ENCODE assay signal across 19 cellular contexts in the genomic region with DNA sequence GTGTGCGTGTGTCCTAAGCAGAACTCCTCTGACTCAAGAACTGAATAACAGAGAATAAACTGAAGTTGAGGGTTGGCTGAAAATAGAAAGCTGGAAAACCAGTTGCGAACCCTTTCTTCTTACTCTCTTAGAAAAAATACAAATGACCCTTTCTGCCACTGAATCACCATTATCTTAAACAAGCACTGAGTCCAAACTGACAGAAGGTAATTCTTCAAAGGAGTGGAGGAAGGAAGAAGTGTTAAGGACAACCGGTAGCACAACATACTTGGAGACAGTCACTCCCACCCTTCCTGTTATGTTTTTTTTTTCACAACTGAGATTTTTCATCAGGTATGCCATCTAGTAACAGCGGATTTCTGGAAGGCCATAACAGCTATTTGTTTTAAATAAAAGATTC. TPM values are rescaled to one million over a fixed set of nuclear protein-coding genes. Genes with fewer than 3 reads are reported as not detected.
DNase-seq lines count a peak whose midpoint lies in the region; ATAC-seq, FAIRE-seq and TF ChIP-seq lines count a peak whose summit lies in the region.
"Had no signal": no experiment of that assay in that cellular context is flagged by ENCODE, and none has a peak within 500 bp of the region (broad histone marks: within the 10 kb centered on the region; RNA-seq: fewer than 3 reads in every experiment).

No MANE protein-coding gene starts in this region.

- intact Hi-C loops in activated CD8-positive, alpha-beta T cell treated with anti-CD3 and anti-CD28 coated beads for 36 hours (cut with micrococcal nuclease) = no loop called here

- H2AFZ ChIP-seq in keratinocyte (ENCODE audit: control insufficient read depth, low read length) = no peak overlapping the region

- no peak overlapping the region for H3K27ac ChIP-seq in keratinocyte (ENCODE audit: control insufficient read depth, insufficient read depth, low read length)

- H3K4me1 ChIP-seq in keratinocyte (ENCODE audit: control insufficient read depth, extremely low read depth, insufficient read depth, low read length) = no peaks in the 10 kb centered on the region

- peaks cover 37% of the 10 kb centered on the region for H3K36me3 Mint-ChIP-seq in activated CD8-positive, alpha-beta T cell treated with anti-CD3 and anti-CD28 coated beads, Interleukin-2, amount 10 ng/mL, durations not matched to agents 7 days and 5 days (ENCODE audit: low read depth)
- H3K36me3 Mint-ChIP-seq in activated CD8-positive, alpha-beta T cell treated with anti-CD3 and anti-CD28 coated beads for 36 hours (ENCODE audit: low read depth) = peaks cover 12% of the 10 kb centered on the region

- H3K27me3 Mint-ChIP-seq in activated CD8-positive, alpha-beta T cell treated with anti-CD3 and anti-CD28 coated beads, Interleukin-2, amount 10 ng/mL, durations not matched to agents 7 days and 5 days (ENCODE audit: low read depth) = no peaks in the 10 kb centered on the region
- no peaks in the 10 kb centered on the region for H3K27me3 Mint-ChIP-seq in activated CD8-positive, alpha-beta T cell treated with anti-CD3 and anti-CD28 coated beads for 36 hours
- H3K27me3 Mint-ChIP-seq: CD4-positive, CD25-positive, alpha-beta regulatory T cell had no signal

- H3K9me3 ChIP-seq in keratinocyte (ENCODE audit: control insufficient read depth, low read depth, low read length) = no peaks in the 10 kb centered on the region

- no peaks in the 10 kb centered on the region for H3K27me3 ChIP-seq in bronchial epithelial cell (ENCODE audit: control insufficient read depth, insufficient read depth, low read length)
- no peaks in the 10 kb centered on the region for H3K27me3 ChIP-seq in keratinocyte (ENCODE audit: control insufficient read depth, extremely low read depth, insufficient read depth, low read length)

- no peaks in the 10 kb centered on the region for H3K79me2 ChIP-seq in keratinocyte (ENCODE audit: control insufficient read depth, insufficient read depth, low read length)

- H3K36me3 ChIP-seq in bronchial epithelial cell (ENCODE audit: control insufficient read depth, insufficient read depth, low read length) (no peaks in the 10 kb centered on the region), keratinocyte (ENCODE audit: control insufficient read depth in 2 of 2, extremely low read depth in 1 of 2, insufficient read depth in 2 of 2, low read length in 2 of 2) (peaks cover 3 to 8% of the 10 kb centered on the region in 2 experiments)

- H3K9me1 ChIP-seq in keratinocyte (ENCODE audit: control insufficient read depth, extremely low read depth, insufficient read depth, low read length) = no peaks in the 10 kb centered on the region

- H3K4me3 ChIP-seq in bronchial epithelial cell (ENCODE audit: low read depth, low read length) (no peak overlapping the region), keratinocyte (ENCODE audit: control insufficient read depth in 2 of 3, extremely low read depth in 1 of 3, insufficient read depth in 2 of 3, low read depth in 1 of 3, low read length in 3 of 3) (no peak overlapping the region)

- H3K4me2 ChIP-seq in keratinocyte (ENCODE audit: control insufficient read depth, extremely low read depth, insufficient read depth, low read depth, low read length) = no peak overlapping the region

- FAIRE-seq in bronchial epithelial cell (lab: Jason Lieb, UNC) (no peak), keratinocyte (lab: Jason Lieb, UNC) (peak; percentile 13)
- FAIRE-seq: GM18507, H54, HepG2 had no signal

- DNase-seq in activated CD8-positive, alpha-beta T cell treated with anti-CD3 and anti-CD28 coated beads, Interleukin-2, amount 10 ng/mL, durations not matched to agents 7 days and 5 days = no peak
- DNase-seq in activated CD8-positive, alpha-beta T cell treated with anti-CD3 and anti-CD28 coated beads for 36 hours = no peak
- DNase-seq in bronchial epithelial cell (ENCODE audit: low read depth) (peak; percentile 27), keratinocyte (ENCODE audit: low read depth, low spot score) (no peak), mesenteric fat pad (ENCODE audit: low spot score) (no peak), NCI-H1694 treated with DMSO at 0.1 percent for 48 hours (lab: John Stamatoyannopoulos, UW) (no peak), nucleus accumbens (lab: John Stamatoyannopoulos, UW) (no peak)
- DNase-seq: CD4-positive, CD25-positive, alpha-beta regulatory T cell; DMS53; Karpas-422; NCI-H1092 treated with DMSO at 0.1 percent for 48 hours; NCI-H1436; NCI-H1930; NCI-H446; NCI-H524 treated with DMSO at 0.1 percent for 48 hours; NCI-H774 had no signal

- CTCF ChIA-PET in activated CD8-positive, alpha-beta T cell treated with anti-CD3 and anti-CD28 coated beads, Interleukin-2, amount 10 ng/mL, durations not matched to agents 7 days and 5 days (lab: Charles Lee) = no interaction called here
- CTCF ChIA-PET in activated CD8-positive, alpha-beta T cell treated with anti-CD3 and anti-CD28 coated beads for 36 hours (lab: Charles Lee) = interaction anchor here (1.4 kb wide), 1 partner anchor 11 kb away, joined by 3 read pairs; no protein-coding TSS in a partner anchor

- dilution Hi-C loops in keratinocyte (cut with MboI; ENCODE audit: extremely low pct_ligation_motif_present, low sequenced_read_pairs) = no loop called here

- no peak for TF ChIP-seq CTCF in activated CD8-positive, alpha-beta T cell treated with anti-CD3 and anti-CD28 coated beads for 36 hours (IDR thresholded peaks at IDR 0.05)
- TF ChIP-seq CTCF in bronchial epithelial cell (IDR thresholded peaks at IDR 0.05; ENCODE audit: insufficient read depth, low read length, severe bottlenecking) (no peak), keratinocyte (optimal IDR thresholded peaks at IDR 0.05 in 1 of 3, IDR thresholded peaks at IDR 0.05 in 1 of 3, conservative IDR thresholded peaks at IDR 0.05 in 1 of 3; ENCODE audit: extremely low read depth in 1 of 3, insufficient read depth in 2 of 3, low read length in 3 of 3) (no peak)

- peak overlapping the region; percentile 30 for H3K27ac Mint-ChIP-seq in activated CD8-positive, alpha-beta T cell treated with anti-CD3 and anti-CD28 coated beads, Interleukin-2, amount 10 ng/mL, durations not matched to agents 7 days and 5 days
- no peak overlapping the region for H3K27ac Mint-ChIP-seq in activated CD8-positive, alpha-beta T cell treated with anti-CD3 and anti-CD28 coated beads for 36 hours

- H3K9me3 Mint-ChIP-seq in activated CD8-positive, alpha-beta T cell treated with anti-CD3 and anti-CD28 coated beads, Interleukin-2, amount 10 ng/mL, durations not matched to agents 7 days and 5 days (ENCODE audit: insufficient read depth) = no peaks in the 10 kb centered on the region
- no peaks in the 10 kb centered on the region for H3K9me3 Mint-ChIP-seq in activated CD8-positive, alpha-beta T cell treated with anti-CD3 and anti-CD28 coated beads for 36 hours
- H3K9me3 Mint-ChIP-seq: CD4-positive, CD25-positive, alpha-beta regulatory T cell had no signal

- H3K4me3 Mint-ChIP-seq in activated CD8-positive, alpha-beta T cell treated with anti-CD3 and anti-CD28 coated beads, Interleukin-2, amount 10 ng/mL, durations not matched to agents 7 days and 5 days = no peak overlapping the region
- no peak overlapping the region for H3K4me3 Mint-ChIP-seq in activated CD8-positive, alpha-beta T cell treated with anti-CD3 and anti-CD28 coated beads for 36 hours

- H3K4me1 Mint-ChIP-seq in activated CD8-positive, alpha-beta T cell treated with anti-CD3 and anti-CD28 coated beads, Interleukin-2, amount 10 ng/mL, durations not matched to agents 7 days and 5 days (ENCODE audit: low read depth) = no peaks in the 10 kb centered on the region
- no peaks in the 10 kb centered on the region for H3K4me1 Mint-ChIP-seq in activated CD8-positive, alpha-beta T cell treated with anti-CD3 and anti-CD28 coated beads for 36 hours (ENCODE audit: low read depth)

- H4K20me1 ChIP-seq in keratinocyte (ENCODE audit: control insufficient read depth, extremely low read depth, insufficient read depth, low read length) = no peaks in the 10 kb centered on the region

- no peak for ATAC-seq in activated CD8-positive, alpha-beta T cell treated with anti-CD3 and anti-CD28 coated beads, Interleukin-2, amount 10 ng/mL, durations not matched to agents 7 days and 5 days
- no peak for ATAC-seq in activated CD8-positive, alpha-beta T cell treated with anti-CD3 and anti-CD28 coated beads for 36 hours
- ATAC-seq: HepG2 had no signal

- no peak overlapping the region for H3K9ac ChIP-seq in keratinocyte (ENCODE audit: control insufficient read depth, extremely low read depth, insufficient read depth, low read length)

- POLR2A ChIA-PET in activated CD8-positive, alpha-beta T cell treated with anti-CD3 and anti-CD28 coated beads, Interleukin-2, amount 10 ng/mL, durations not matched to agents 7 days and 5 days (lab: Charles Lee) = no interaction called here
- POLR2A ChIA-PET in activated CD8-positive, alpha-beta T cell treated with anti-CD3 and anti-CD28 coated beads for 36 hours (lab: Charles Lee) = no interaction called here

RNA-seq across cellular contexts. Expression of gene HELQ, which starts 38.1 kb away (rescaled TPM):
- total RNA-seq in activated CD8-positive, alpha-beta T cell treated with anti-CD3 and anti-CD28 coated beads, Interleukin-2, amount 10 ng/mL, durations not matched to agents 7 days and 5 days = 10 to 100 TPM; 17.5 to 18.6 TPM
- total RNA-seq in activated CD8-positive, alpha-beta T cell treated with anti-CD3 and anti-CD28 coated beads for 36 hours = 10 to 100 TPM in 1 of 2 experiments, 1 to 10 TPM in 1; 9.3 to 10.4 TPM
- total RNA-seq in bronchial epithelial cell (7.4 and 10.1 TPM in 2 replicates), mesenteric fat pad (11.2 TPM)
- 6.7 to 10.5 TPM (median 8.4 TPM) in 3 replicates for polyA plus RNA-seq in keratinocyte
- 5.1 TPM for polyA plus RNA-seq in keratinocyte (2011; ENCODE audit: low read depth)
- polyA plus RNA-seq in keratinocyte (2011; cell fraction: cytosol; rRNA removed) = 6.3 and 7.5 TPM in 2 replicates
- polyA plus RNA-seq in keratinocyte (2011; cell fraction: nucleus; rRNA removed) = 7.8 and 8.7 TPM in 2 replicates
- polyA plus RNA-seq in keratinocyte (2012; ENCODE audit: low replicate concordance) = 4.8 and 5.3 TPM in 2 replicates
- 5.1 to 8.7 TPM (median 6.7 TPM) in 3 replicates for polyA minus RNA-seq in keratinocyte
- 4.8 TPM for polyA minus RNA-seq in keratinocyte (2011; cell fraction: cytosol; rRNA and poly(A)+ RNA removed)
- 6.1 and 9.7 TPM in 2 replicates for polyA minus RNA-seq in keratinocyte (2011; cell fraction: nucleus; rRNA and poly(A)+ RNA removed)

RNA-seq across cellular contexts. Expression of gene MRPS18C, which starts 38.3 kb away (rescaled TPM):
- total RNA-seq in activated CD8-positive, alpha-beta T cell treated with anti-CD3 and anti-CD28 coated beads, Interleukin-2, amount 10 ng/mL, durations not matched to agents 7 days and 5 days = 10 to 100 TPM; 69.7 to 72.1 TPM
- 10 to 100 TPM; 62.7 to 64.0 TPM for total RNA-seq in activated CD8-positive, alpha-beta T cell treated with anti-CD3 and anti-CD28 coated beads for 36 hours
- total RNA-seq in bronchial epithelial cell = 22.9 and 31.2 TPM in 2 replicates
- polyA plus RNA-seq in keratinocyte = 30.3 to 55.4 TPM (median 30.3 TPM) in 3 replicates
- 7.5 TPM for polyA plus RNA-seq in keratinocyte (2011; ENCODE audit: low read depth)
- 17.2 and 32.5 TPM in 2 replicates for polyA plus RNA-seq in keratinocyte (2011; cell fraction: cytosol; rRNA removed)
- polyA plus RNA-seq in keratinocyte (2011; cell fraction: nucleus; rRNA removed) = 6.6 and 18.9 TPM in 2 replicates
- 49.0 and 56.4 TPM in 2 replicates for polyA plus RNA-seq in keratinocyte (2012; ENCODE audit: low replicate concordance)
- polyA minus RNA-seq in keratinocyte = 6.9 to 11.3 TPM (median 11.2 TPM) in 3 replicates
- 27.0 TPM for polyA minus RNA-seq in keratinocyte (2011; cell fraction: cytosol; rRNA and poly(A)+ RNA removed)
- polyA minus RNA-seq in keratinocyte (2011; cell fraction: nucleus; rRNA and poly(A)+ RNA removed) = 2.7 and 4.3 TPM in 2 replicates
- total RNA-seq in mesenteric fat pad = 46.7 TPM
